Comparison of ENCODE assay signal across 25 cellular contexts in genomic region chr12:132566551-132567131, GRCh38. TPM values are rescaled to one million over a fixed set of nuclear protein-coding genes. Genes with fewer than 3 reads are reported as not detected.
DNase-seq lines count a peak whose midpoint lies in the region; ATAC-seq lines count a peak whose summit lies in the region.
"Had no signal": no experiment of that assay in that cellular context is flagged by ENCODE, and none has a peak within 500 bp of the region (broad histone marks: within the 10 kb centered on the region; RNA-seq: fewer than 3 reads in every experiment).

No MANE protein-coding gene starts in this region.

- H3K9me3 Mint-ChIP-seq in stimulated activated effector memory CD8-positive, alpha-beta T cell treated with anti-CD3 and anti-CD28 coated beads, Interleukin-12 subunit alpha, Interleukin-12 subunit beta, amount 100 ng/mL, for 72 hours, result no peaks in the 10 kb centered on the region
- H3K9me3 Mint-ChIP-seq: activated CD4-positive, alpha-beta memory T cell treated with anti-CD3 and anti-CD28 coated beads for 36 hours; activated naive CD4-positive, alpha-beta T cell treated with anti-CD3 and anti-CD28 coated beads for 36 hours; naive thymus-derived CD8-positive, alpha-beta T cell had no signal

- in situ Hi-C loops in G401 (cut with HindIII; ENCODE audit: low sequenced_read_pairs), result no loop called here

- no peak overlapping the region for H3K4me3 Mint-ChIP-seq in stimulated activated effector memory CD8-positive, alpha-beta T cell treated with anti-CD3 and anti-CD28 coated beads, Interleukin-12 subunit alpha, Interleukin-12 subunit beta, amount 100 ng/mL, for 72 hours
- H3K4me3 Mint-ChIP-seq: activated CD4-positive, alpha-beta memory T cell treated with anti-CD3 and anti-CD28 coated beads for 36 hours; activated naive CD4-positive, alpha-beta T cell treated with anti-CD3 and anti-CD28 coated beads for 36 hours; naive thymus-derived CD8-positive, alpha-beta T cell had no signal

- H3K4me1 Mint-ChIP-seq in stimulated activated effector memory CD8-positive, alpha-beta T cell treated with anti-CD3 and anti-CD28 coated beads, Interleukin-12 subunit alpha, Interleukin-12 subunit beta, amount 100 ng/mL, for 72 hours, result peaks cover 11% of the 10 kb centered on the region

- DNase-seq in G401 (ENCODE audit: low spot score) (peak; percentile 86), cerebellum (ENCODE audit: low spot score) (peak; percentile 80), left lobe of liver (ENCODE audit: low spot score) (no peak), SHP77 treated with DMSO at 0.1 percent for 48 hours (lab: John Stamatoyannopoulos, UW) (no peak)
- DNase-seq in stimulated activated effector memory CD8-positive, alpha-beta T cell treated with anti-CD3 and anti-CD28 coated beads, Interleukin-12 subunit alpha, Interleukin-12 subunit beta, amount 100 ng/mL, for 72 hours (ENCODE audit: low spot score in 2 of 2), result no peak
- no peak for DNase-seq in stimulated activated naive CD4-positive, alpha-beta T cell treated with Interleukin-2 at 50 U/mL for 16 hours (lab: John Stamatoyannopoulos, UW)
- DNase-seq: ACHN; activated CD4-positive, alpha-beta memory T cell treated with anti-CD3 and anti-CD28 coated beads for 36 hours; activated CD4-positive, alpha-beta T cell treated with anti-CD3 and anti-CD28 coated beads for 1 hour; activated CD8-positive, alpha-beta memory T cell treated with anti-CD3 and anti-CD28 coated beads, Interleukin-2, amount 50 U/mL, for 4 hours; activated naive CD4-positive, alpha-beta T cell treated with anti-CD3 and anti-CD28 coated beads for 36 hours; BE2C; cortex of kidney; erythroblast; glutamatergic neuron; lower lobe of right lung; naive thymus-derived CD8-positive, alpha-beta T cell; NCI-H146; retina; stimulated activated naive CD8-positive, alpha-beta T cell treated with anti-CD3 and anti-CD28 coated beads, Interleukin-15, Interleukin-2, amounts not matched to agents 100 U/mL and 50 U/mL, for 24 hours had no signal

- peak; percentile 11 for ATAC-seq in left lobe of liver
- no peak for ATAC-seq in stimulated activated effector memory CD8-positive, alpha-beta T cell treated with anti-CD3 and anti-CD28 coated beads, Interleukin-12 subunit alpha, Interleukin-12 subunit beta, amount 100 ng/mL, for 72 hours
- ATAC-seq in GM18907 (IDR thresholded peaks at IDR 0.05; ENCODE audit: unreplicated experiment), result no peak
- ATAC-seq: lower lobe of right lung; naive thymus-derived CD8-positive, alpha-beta T cell; Panc1; stimulated activated naive CD8-positive, alpha-beta T cell treated with anti-CD3 and anti-CD28 coated beads, Interleukin-15, Interleukin-2, amounts not matched to agents 100 U/mL and 50 U/mL, for 24 hours had no signal

- H3K27ac Mint-ChIP-seq in stimulated activated effector memory CD8-positive, alpha-beta T cell treated with anti-CD3 and anti-CD28 coated beads, Interleukin-12 subunit alpha, Interleukin-12 subunit beta, amount 100 ng/mL, for 72 hours, result peak overlapping the region; percentile 29
- H3K27ac Mint-ChIP-seq: activated CD4-positive, alpha-beta memory T cell treated with anti-CD3 and anti-CD28 coated beads for 36 hours; activated naive CD4-positive, alpha-beta T cell treated with anti-CD3 and anti-CD28 coated beads for 36 hours; naive thymus-derived CD8-positive, alpha-beta T cell had no signal

- H3K36me3 Mint-ChIP-seq in stimulated activated effector memory CD8-positive, alpha-beta T cell treated with anti-CD3 and anti-CD28 coated beads, Interleukin-12 subunit alpha, Interleukin-12 subunit beta, amount 100 ng/mL, for 72 hours, result peaks cover 7% of the 10 kb centered on the region

RNA-seq across cellular contexts. Expression of gene LRCOL1, which starts 43.7 kb away (rescaled TPM):
- total RNA-seq in G401 (2014; rRNA removed; shearing (Covaris generic)), result not detected in 2 replicates
- total RNA-seq in cerebellum, result not detected
- 9.2 TPM for total RNA-seq in left lobe of liver
- total RNA-seq: activated CD4-positive, alpha-beta memory T cell treated with anti-CD3 and anti-CD28 coated beads for 36 hours; activated naive CD4-positive, alpha-beta T cell treated with anti-CD3 and anti-CD28 coated beads for 36 hours; kidney epithelial cell; mononuclear cell; naive thymus-derived CD8-positive, alpha-beta T cell; omental fat pad had no signal

RNA-seq across cellular contexts. Expression of gene P2RX2, which starts 51.9 kb away (rescaled TPM):
- 0.17 and 0.43 TPM in 2 replicates for total RNA-seq in G401 (2014; rRNA removed; shearing (Covaris generic))
- not detected for total RNA-seq in cerebellum
- total RNA-seq in left lobe of liver, result not detected
- total RNA-seq: activated CD4-positive, alpha-beta memory T cell treated with anti-CD3 and anti-CD28 coated beads for 36 hours; activated naive CD4-positive, alpha-beta T cell treated with anti-CD3 and anti-CD28 coated beads for 36 hours; kidney epithelial cell; naive thymus-derived CD8-positive, alpha-beta T cell had no signal

Comparison
In these comparisons a context has a peak if more than half of its experiments do, and no peak if none do; other contexts are left out.
1. DNase-seq: peak in G401 (single experiment) and cerebellum (single experiment); none in left lobe of liver (single experiment), stimulated activated effector memory CD8-positive, alpha-beta T cell treated with anti-CD3 and anti-CD28 coated beads, Interleukin-12 subunit alpha, Interleukin-12 subunit beta, amount 100 ng/mL, for 72 hours (0 of 2), stimulated activated naive CD4-positive, alpha-beta T cell treated with Interleukin-2 at 50 U/mL for 16 hours (single experiment) and SHP77 treated with DMSO at 0.1 percent for 48 hours (single experiment).